23 cellular contexts compared by ENCODE assay signal in the genomic region with DNA sequence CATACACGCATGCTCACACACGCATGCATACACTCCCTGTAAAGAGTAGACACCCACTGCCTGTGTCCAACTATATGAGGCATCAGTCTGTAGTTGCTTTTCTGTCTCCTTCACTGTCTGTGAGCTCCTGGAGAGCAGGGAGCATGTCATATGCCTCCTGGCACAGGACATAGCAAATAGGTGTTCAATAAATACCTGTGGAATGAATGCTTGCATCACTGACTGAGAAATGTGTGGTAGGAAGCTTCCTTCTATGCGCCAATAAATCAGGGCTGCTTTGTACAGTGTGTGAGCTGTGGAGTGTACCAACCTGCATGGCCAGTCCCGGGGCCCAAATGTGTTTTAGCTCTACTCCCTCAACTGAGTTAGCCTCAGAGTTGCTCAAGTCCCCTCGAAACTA. TPM values are rescaled to one million over a fixed set of nuclear protein-coding genes. Genes with fewer than 3 reads are reported as not detected.
A peak's percentile ranks its signal among the peaks of the same experiment; 100 is the strongest.
DNase-seq lines count a peak whose midpoint lies in the region; ATAC-seq and TF ChIP-seq lines count a peak whose summit lies in the region.
"Had no signal": no experiment of that assay in that cellular context is flagged by ENCODE, and none has a peak within 500 bp of the region (broad histone marks: within the 10 kb centered on the region; RNA-seq: fewer than 3 reads in every experiment).

No MANE protein-coding gene starts in this region.

- no peak overlapping the region for H3K4me3 ChIP-seq in right cardiac atrium (ENCODE audit: low read length)
- no peak overlapping the region for H3K4me3 ChIP-seq in sigmoid colon
- H3K4me3 ChIP-seq in SJCRH30, result no peak overlapping the region
- H3K4me3 ChIP-seq: A549, GM23248, skin epidermis, tibial nerve had no signal

- H3K36me3 Mint-ChIP-seq in CD4-positive, alpha-beta T cell (ENCODE audit: low read depth), result no peaks in the 10 kb centered on the region
- H3K36me3 Mint-ChIP-seq: stimulated activated memory B cell treated with anti-CD40 and anti-IgM and Interleukin-4, amounts not matched to agents 10 μg/mL and 1 μg/mL and 100 μg/mL, for 72 hours; T-cell had no signal

- no peak overlapping the region for H3K4me3 Mint-ChIP-seq in CD4-positive, alpha-beta T cell
- H3K4me3 Mint-ChIP-seq: dendritic cell treated with granulocyte-macrophage colony-stimulating factor and Interleukin-4, amounts not matched to agents 40 ng/mL and 50 ng/mL, for 4 days; stimulated activated memory B cell treated with anti-CD40 and anti-IgM and Interleukin-4, amounts not matched to agents 10 μg/mL and 1 μg/mL and 100 μg/mL, for 72 hours; T-cell had no signal

- H3K27me3 ChIP-seq in right cardiac atrium (ENCODE audit: control insufficient read depth, insufficient read depth) (no peaks in the 10 kb centered on the region), foreskin keratinocyte (no peaks in the 10 kb centered on the region), sigmoid colon (no peaks in the 10 kb centered on the region), SJCRH30 (no peaks in the 10 kb centered on the region)
- no peaks in the 10 kb centered on the region for H3K27me3 ChIP-seq in CD4-positive, alpha-beta T cell (ENCODE audit: control insufficient read depth, insufficient read depth, low read length)
- H3K27me3 ChIP-seq: BE2C, tibial nerve had no signal

- WGBS in right cardiac atrium, result 92% methylated on average over 5 of the region's 5 CpGs
- WGBS in sigmoid colon, 2 donors, result 80 to 91% methylated on average over 5 of the region's 5 CpGs

- no peak for DNase-seq in right cardiac atrium
- no peak for DNase-seq in left cardiac atrium
- peak in 1 of 2 donors; percentile 62 for DNase-seq in foreskin keratinocyte
- DNase-seq in sigmoid colon, result no peak
- no peak for DNase-seq in SJCRH30
- DNase-seq in CD4-positive, alpha-beta T cell, result no peak
- DNase-seq: activated T-cell treated with anti-CD3 and anti-CD28 coated beads, Interleukin-2, amount 50 U/mL, for 1 hour; BE2C; Calu3; GM23248; NCI-H1092 treated with DMSO at 0.1 percent for 48 hours; NCI-H2081; OCI-M1; SHP77 treated with DMSO at 0.1 percent for 48 hours had no signal

- H3K4me1 Mint-ChIP-seq in CD4-positive, alpha-beta T cell (ENCODE audit: low read depth), result no peaks in the 10 kb centered on the region
- H3K4me1 Mint-ChIP-seq: stimulated activated memory B cell treated with anti-CD40 and anti-IgM and Interleukin-4, amounts not matched to agents 10 μg/mL and 1 μg/mL and 100 μg/mL, for 72 hours had no signal

- no peaks in the 10 kb centered on the region for H3K36me3 ChIP-seq in sigmoid colon
- H3K36me3 ChIP-seq in SJCRH30, result no peaks in the 10 kb centered on the region
- H3K36me3 ChIP-seq: BE2C, tibial nerve had no signal

- no peak overlapping the region for H3K27ac Mint-ChIP-seq in CD4-positive, alpha-beta T cell
- H3K27ac Mint-ChIP-seq: dendritic cell treated with granulocyte-macrophage colony-stimulating factor and Interleukin-4, amounts not matched to agents 40 ng/mL and 50 ng/mL, for 4 days; stimulated activated memory B cell treated with anti-CD40 and anti-IgM and Interleukin-4, amounts not matched to agents 10 μg/mL and 1 μg/mL and 100 μg/mL, for 72 hours; T-cell had no signal

- intact Hi-C loops in right cardiac atrium (cut with DNase I) (loop anchor here in 1 of 4 donors (10.0 kb wide), 1 partner anchor 59 kb away; no protein-coding TSS in a partner anchor), left cardiac atrium (cut with DNase I) (no loop called here), sigmoid colon (cut with DNase I) (loop anchor here (2.0 to 10.0 kb wide), 2 partner anchors 51 to 111 kb away; no protein-coding TSS in a partner anchor)
- intact Hi-C loops in CD4-positive, alpha-beta T cell (cut with DNase I, micrococcal nuclease), result no loop called here

- H3K9me3 Mint-ChIP-seq in CD4-positive, alpha-beta T cell, result no peaks in the 10 kb centered on the region
- H3K9me3 Mint-ChIP-seq: dendritic cell treated with granulocyte-macrophage colony-stimulating factor and Interleukin-4, amounts not matched to agents 40 ng/mL and 50 ng/mL, for 4 days; stimulated activated memory B cell treated with anti-CD40 and anti-IgM and Interleukin-4, amounts not matched to agents 10 μg/mL and 1 μg/mL and 100 μg/mL, for 72 hours; T-cell had no signal

- H3K27me3 Mint-ChIP-seq in CD4-positive, alpha-beta T cell, result peaks cover 10% of the 10 kb centered on the region

- ATAC-seq in right cardiac atrium (no peak), left cardiac atrium (no peak), foreskin keratinocyte (peak; percentile 7), GM18517 (IDR thresholded peaks at IDR 0.05; ENCODE audit: unreplicated experiment) (no peak), HG02973 (IDR thresholded peaks at IDR 0.05; ENCODE audit: unreplicated experiment) (no peak)
- ATAC-seq in CD4-positive, alpha-beta T cell (ENCODE audit: poor library complexity), result no peak
- ATAC-seq: A549; activated CD4-positive, CD25-positive, alpha-beta regulatory T cell treated with anti-CD3 and anti-CD28 coated beads, Interleukin-2, amount 50 U/mL, for 24 hours; T-cell had no signal

- H3K4me1 ChIP-seq in right cardiac atrium (ENCODE audit: control insufficient read depth, insufficient read depth, low read length) (peaks cover 33% of the 10 kb centered on the region), foreskin keratinocyte (peaks cover 7% of the 10 kb centered on the region), sigmoid colon (peaks cover 3 to 96% (median 91%) of the 10 kb centered on the region in 4 donors), SJCRH30 (peaks cover 26% of the 10 kb centered on the region)
- H3K4me1 ChIP-seq: BE2C had no signal

- no peak for TF ChIP-seq POLR2A in sigmoid colon (IDR thresholded peaks at IDR 0.05)

- H3K27ac ChIP-seq in right cardiac atrium (ENCODE audit: low read length) (peak overlapping the region; percentile 14), foreskin keratinocyte (no peak overlapping the region), sigmoid colon (peak overlapping the region; percentile 86 to 93 (median 90)), SJCRH30 (no peak overlapping the region)
- H3K27ac ChIP-seq in CD4-positive, alpha-beta T cell (ENCODE audit: low read depth, low read length), result no peak overlapping the region
- H3K27ac ChIP-seq: GM23248 had no signal

- H3K9me3 ChIP-seq in right cardiac atrium (ENCODE audit: control insufficient read depth, low read length) (no peaks in the 10 kb centered on the region), sigmoid colon (no peaks in the 10 kb centered on the region), SJCRH30 (replicated peaks) (no peaks in the 10 kb centered on the region)
- no peaks in the 10 kb centered on the region for H3K9me3 ChIP-seq in CD4-positive, alpha-beta T cell (ENCODE audit: control insufficient read depth, low read length)
- H3K9me3 ChIP-seq: A549, BE2C, tibial nerve had no signal

- TF ChIP-seq CTCF in foreskin keratinocyte (conservative IDR thresholded peaks at IDR 0.05), result no peak
- TF ChIP-seq CTCF in sigmoid colon (IDR thresholded peaks at IDR 0.05), result no peak
- no peak for TF ChIP-seq CTCF in CD4-positive, alpha-beta T cell (IDR thresholded peaks at IDR 0.05)

- TF ChIP-seq EP300 in sigmoid colon (IDR thresholded peaks at IDR 0.05), result no peak

- CTCF ChIA-PET in CD4-positive, alpha-beta T cell (lab: Charles Lee), result no interaction called here

- POLR2A ChIA-PET in CD4-positive, alpha-beta T cell (lab: Charles Lee), result no interaction called here

RNA-seq across cellular contexts. Expression of gene NAV2, which starts 37.2 kb away (rescaled TPM):
- 10 to 100 TPM in 2 of 4 donors, 1 to 10 TPM in 2; 7.9 to 12.9 (median 10.1) TPM for total RNA-seq in right cardiac atrium
- polyA plus RNA-seq in right cardiac atrium, result 4.4 TPM
- 10 to 100 TPM; 12.3 to 15.3 TPM for total RNA-seq in left cardiac atrium
- 12.1 and 12.9 TPM in 2 replicates for total RNA-seq in foreskin keratinocyte
- polyA plus RNA-seq in foreskin keratinocyte, result 1.2 and 1.6 TPM in 2 replicates
- total RNA-seq in sigmoid colon, result 10 to 100 TPM; 22.1 to 62.6 (median 38.2) TPM
- polyA plus RNA-seq in sigmoid colon, result 1 to 10 TPM; 1.2 to 9.6 (median 2.3) TPM
- 66.3 and 73.1 TPM in 2 replicates for total RNA-seq in SJCRH30 (2014; rRNA removed; shearing (Covaris generic))
- total RNA-seq in CD4-positive, alpha-beta T cell, result under 1 TPM; 0.55 to 0.64 TPM

Comparison
In these comparisons a context has a peak if more than half of its experiments do, and no peak if none do; other contexts are left out.
1. H3K27ac ChIP-seq: peak in right cardiac atrium (single experiment) and sigmoid colon (4 of 4); none in foreskin keratinocyte (single experiment), SJCRH30 (single experiment) and CD4-positive, alpha-beta T cell (single experiment).